10 cellular contexts compared by ENCODE assay signal in genomic region chr14:68285421-68286179, GRCh38.
DNase-seq lines count a peak whose midpoint lies in the region; ATAC-seq and TF ChIP-seq lines count a peak whose summit lies in the region.
"Had no signal": no experiment of that assay in that cellular context is flagged by ENCODE, and none has a peak within 500 bp of the region (broad histone marks: within the 10 kb centered on the region; RNA-seq: fewer than 3 reads in every experiment).

No MANE protein-coding gene starts in this region.

- no peaks in the 10 kb centered on the region for H3K27me3 ChIP-seq in neural progenitor cell
- H3K27me3 ChIP-seq in ovary: no peaks in the 10 kb centered on the region
- H3K27me3 ChIP-seq: pancreas had no signal

- H3K36me3 ChIP-seq in neural progenitor cell (no peaks in the 10 kb centered on the region), ovary (no peaks in the 10 kb centered on the region)
- H3K36me3 ChIP-seq: pancreas had no signal

- no peak for TF ChIP-seq CTCF in neural progenitor cell (IDR thresholded peaks at IDR 0.05)
- no peak for TF ChIP-seq CTCF in ovary (IDR thresholded peaks at IDR 0.05)

- no peak for TF ChIP-seq EP300 in ovary (IDR thresholded peaks at IDR 0.05)

- no peaks in the 10 kb centered on the region for H3K9me3 ChIP-seq in neural progenitor cell (ENCODE audit: low read depth)
- no peaks in the 10 kb centered on the region for H3K9me3 ChIP-seq in ovary
- H3K9me3 ChIP-seq: pancreas had no signal

- no peaks in the 10 kb centered on the region for H3K36me3 Mint-ChIP-seq in neural progenitor cell

- DNase-seq in AG20443 (ENCODE audit: low spot score): peak; percentile 43
- peak; percentile 65 for DNase-seq in Jurkat, Clone E6-1 (ENCODE audit: low read depth, low spot score)
- peak; percentile 47 for DNase-seq in activated T-cell treated with anti-CD3 and anti-CD28 coated beads, Interleukin-2, amount 50 U/mL, for 1 hour
- no peak for DNase-seq in neural progenitor cell (ENCODE audit: low spot score)
- no peak for DNase-seq in GDM1 (lab: John Stamatoyannopoulos, UW)
- DNase-seq in ovary: no peak
- DNase-seq in DMS79 treated with DMSO at 0.1 percent for 48 hours (lab: John Stamatoyannopoulos, UW): no peak
- DNase-seq: pancreas had no signal

- H3K27ac Mint-ChIP-seq in neural progenitor cell: peak overlapping the region; percentile 74

- no peak overlapping the region for H3K9ac ChIP-seq in neural progenitor cell

- ATAC-seq in GM21619 (IDR thresholded peaks at IDR 0.05; ENCODE audit: unreplicated experiment): no peak

- peaks cover 44% of the 10 kb centered on the region for H3K4me1 Mint-ChIP-seq in neural progenitor cell

- intact Hi-C loops in ovary (cut with DNase I): no loop called here

- 86 to 90% (median 90%) methylated on average over 11 of the region's 11 CpGs for WGBS in ovary, 3 donors

- H3K4me3 Mint-ChIP-seq in neural progenitor cell: no peak overlapping the region

- no peak overlapping the region for H3K27ac ChIP-seq in neural progenitor cell
- peak overlapping the region in 1 of 2 donors; percentile 84 for H3K27ac ChIP-seq in ovary
- H3K27ac ChIP-seq: C4-2B had no signal

- H3K9me3 Mint-ChIP-seq in neural progenitor cell: no peaks in the 10 kb centered on the region

- H3F3A ChIP-seq in neural progenitor cell (ENCODE audit: low read depth): no peaks in the 10 kb centered on the region

- H4K20me1 ChIP-seq in neural progenitor cell (ENCODE audit: low read depth): no peaks in the 10 kb centered on the region

- H3K27me3 Mint-ChIP-seq in neural progenitor cell (ENCODE audit: insufficient read depth, low read depth): peaks cover 7% of the 10 kb centered on the region

- no peak overlapping the region for H3K4me3 ChIP-seq in Jurkat, Clone E6-1 (ENCODE audit: low read length)
- no peak overlapping the region for H3K4me3 ChIP-seq in neural progenitor cell
- H3K4me3 ChIP-seq in ovary: no peak overlapping the region
- H3K4me3 ChIP-seq: pancreas had no signal

- H2AFZ ChIP-seq in neural progenitor cell (replicated peaks): no peak overlapping the region

- TF ChIP-seq POLR2A in ovary (IDR thresholded peaks at IDR 0.05): no peak

- no peaks in the 10 kb centered on the region for H3K79me2 ChIP-seq in neural progenitor cell (ENCODE audit: low read depth)

- no peak overlapping the region for H3K4me2 ChIP-seq in neural progenitor cell

- H3K4me1 ChIP-seq in neural progenitor cell (peaks cover 29% of the 10 kb centered on the region), ovary (ENCODE audit: insufficient read depth) (peaks cover 15% of the 10 kb centered on the region)

Comparison
In these comparisons a context has a peak if more than half of its experiments do, and no peak if none do; other contexts are left out.
1. DNase-seq: peak in AG20443 (single experiment), Jurkat, Clone E6-1 (single experiment) and activated T-cell treated with anti-CD3 and anti-CD28 coated beads, Interleukin-2, amount 50 U/mL, for 1 hour (single experiment); none in neural progenitor cell (single experiment), GDM1 (single experiment), ovary (0 of 5) and DMS79 treated with DMSO at 0.1 percent for 48 hours (single experiment).